Comparison of ENCODE assay signal across 8 cellular contexts in genomic region chr12:96986883-96987523, GRCh38.
DNase-seq lines count a peak whose midpoint lies in the region; ATAC-seq and TF ChIP-seq lines count a peak whose summit lies in the region.

No MANE protein-coding gene starts in this region.

- TF ChIP-seq CTCF in fibroblast of villous mesenchyme (IDR thresholded peaks at IDR 0.05; ENCODE audit: insufficient read depth, low read depth, low read length) (peak; percentile 59), testis (IDR thresholded peaks at IDR 0.05) (peak in 2 of 3 experiments; percentile 18 to 41)

- no peak for ATAC-seq in GM18520 (IDR thresholded peaks at IDR 0.05; ENCODE audit: unreplicated experiment)

- DNase-seq in DMS 273 (lab: John Stamatoyannopoulos, UW; ENCODE audit: unreplicated experiment) (peak; percentile 38), DMS 273 treated with DMSO at 0.1 percent for 48 hours (lab: John Stamatoyannopoulos, UW) (no peak), HuH-7.5 (ENCODE audit: low spot score) (peak; percentile 20), SHP77 treated with DMSO at 0.1 percent for 48 hours (lab: John Stamatoyannopoulos, UW) (peak; percentile 41), fibroblast of villous mesenchyme (ENCODE audit: low read depth) (peak; percentile 21), testis (no peak)
- no peak for DNase-seq in activated CD4-positive, CD25-positive, alpha-beta regulatory T cell treated with anti-CD3 and anti-CD28 coated beads, Interleukin-2, amount 50 U/mL, for 72 hours

- H3K27ac ChIP-seq in testis: no peak overlapping the region

- no peaks in the 10 kb centered on the region for H3K27me3 ChIP-seq in testis

- WGBS in testis, 2 donors: 45 to 47% methylated on average over 2 of the region's 2 CpGs

- intact Hi-C loops in testis (cut with DNase I; ENCODE audit: low total_unique reads): no loop called here

- no peaks in the 10 kb centered on the region for H3K4me1 ChIP-seq in testis

- no peaks in the 10 kb centered on the region for H3K9me3 ChIP-seq in testis

- TF ChIP-seq POLR2A in testis (IDR thresholded peaks at IDR 0.05): no peak

- H3K36me3 ChIP-seq in testis (ENCODE audit: low read depth, missing control alignments): no peaks in the 10 kb centered on the region

- H3K4me3 ChIP-seq in fibroblast of villous mesenchyme (ENCODE audit: low read depth, low read length): no peak overlapping the region
- H3K4me3 ChIP-seq in testis: no peak overlapping the region

Comparison
In these comparisons a context has a peak if more than half of its experiments do, and no peak if none do; other contexts are left out.
1. DNase-seq: peak in DMS 273 (single experiment), HuH-7.5 (single experiment), SHP77 treated with DMSO at 0.1 percent for 48 hours (single experiment) and fibroblast of villous mesenchyme (single experiment); none in DMS 273 treated with DMSO at 0.1 percent for 48 hours (single experiment), testis (single experiment) and activated CD4-positive, CD25-positive, alpha-beta regulatory T cell treated with anti-CD3 and anti-CD28 coated beads, Interleukin-2, amount 50 U/mL, for 72 hours (single experiment).